ENCODE assay signal across 13 cellular contexts in genomic region chr7:20206104-20206896, GRCh38. TPM values are rescaled to one million over a fixed set of nuclear protein-coding genes. Genes with fewer than 3 reads are reported as not detected.
DNase-seq lines count a peak whose midpoint lies in the region; ATAC-seq and TF ChIP-seq lines count a peak whose summit lies in the region.
"Had no signal": no experiment of that assay in that cellular context is flagged by ENCODE, and none has a peak within 500 bp of the region (broad histone marks: within the 10 kb centered on the region; RNA-seq: fewer than 3 reads in every experiment).

No MANE protein-coding gene starts in this region.

- H3K79me2 ChIP-seq in Karpas-422 (ENCODE audit: low read length), result peaks cover 93% of the 10 kb centered on the region

- no peaks in the 10 kb centered on the region for H3K27me3 Mint-ChIP-seq in Caco-2 (ENCODE audit: insufficient read depth, unreplicated experiment)

- H3K27ac ChIP-seq in Karpas-422 (ENCODE audit: low read length), result peak overlapping the region; percentile 24; the same call in 1 of the 2 replicates
- H3K27ac ChIP-seq in ascending aorta, result no peak overlapping the region
- H3K27ac ChIP-seq: C4-2B, PC-9 had no signal

- no peak overlapping the region for H3K9ac ChIP-seq in Karpas-422 (ENCODE audit: low read length)

- H3K4me3 ChIP-seq in Caco-2 (ENCODE audit: low read depth, low read length), result no peak overlapping the region
- no peak overlapping the region for H3K4me3 ChIP-seq in Karpas-422 (ENCODE audit: low read length)
- no peak overlapping the region for H3K4me3 ChIP-seq in ascending aorta
- H3K4me3 ChIP-seq: GM23338, PC-9 had no signal

- no peaks in the 10 kb centered on the region for H3K27me3 ChIP-seq in Caco-2 (replicated peaks; ENCODE audit: control insufficient read depth, insufficient read depth, low read length)
- no peaks in the 10 kb centered on the region for H3K27me3 ChIP-seq in Karpas-422 (ENCODE audit: low read length)
- H3K27me3 ChIP-seq in ascending aorta, result no peaks in the 10 kb centered on the region

- H3K4me2 ChIP-seq in Karpas-422 (ENCODE audit: low read depth, low read length, poor library complexity, severe bottlenecking), result no peak overlapping the region
- H3K4me2 ChIP-seq: GM23338, PC-9 had no signal

- POLR2A ChIA-PET in Caco-2 (lab: Charles Lee), result no interaction called here

- H3K9me3 Mint-ChIP-seq in Caco-2 (ENCODE audit: unreplicated experiment), result peaks cover 51% of the 10 kb centered on the region

- peak in 1 of 2 experiments; percentile 58 for DNase-seq in Caco-2
- DNase-seq in Karpas-422, result no peak
- DNase-seq in glomerular visceral epithelial cell (ENCODE audit: extremely low spot score), result peak; percentile 21
- peak; percentile 82 for DNase-seq in renal cortical epithelial cell (ENCODE audit: low read depth)
- no peak for DNase-seq in DMS79 treated with DMSO at 0.1 percent for 48 hours (lab: John Stamatoyannopoulos, UW)
- no peak for DNase-seq in ascending aorta (ENCODE audit: low spot score in 2 of 2)
- no peak for DNase-seq in HK-2 (ENCODE audit: unreplicated experiment)
- DNase-seq: DMS79, NCI-H446 had no signal

- no peaks in the 10 kb centered on the region for H4K20me1 ChIP-seq in Karpas-422 (ENCODE audit: insufficient read depth, low read depth, low read length)

- CTCF ChIA-PET in Caco-2 (lab: Charles Lee), result no interaction called here

- intact Hi-C loops in Caco-2 (cut with micrococcal nuclease; ENCODE audit: unreplicated experiment), result no loop called here
- intact Hi-C loops in ascending aorta (cut with DNase I), result no loop called here

- TF ChIP-seq CTCF in Caco-2 (IDR thresholded peaks at IDR 0.05; ENCODE audit: insufficient read depth in 1 of 2, low read depth in 1 of 2, low read length in 1 of 2, severe bottlenecking in 1 of 2, unreplicated experiment in 1 of 2) (no peak), ascending aorta (IDR thresholded peaks at IDR 0.05) (no peak)

- H2AFZ ChIP-seq in Karpas-422 (ENCODE audit: low read length), result no peak overlapping the region
- H2AFZ ChIP-seq: GM23338, PC-9 had no signal

- ATAC-seq in HG03108 (IDR thresholded peaks at IDR 0.05; ENCODE audit: unreplicated experiment), result no peak
- ATAC-seq: GM23338 had no signal

- peak overlapping the region; percentile 1 for H3K4me3 Mint-ChIP-seq in Caco-2 (ENCODE audit: unreplicated experiment)
- H3K4me3 Mint-ChIP-seq: GM23338 had no signal

- peaks cover 79% of the 10 kb centered on the region for H3K36me3 Mint-ChIP-seq in Caco-2 (ENCODE audit: insufficient read depth, unreplicated experiment)

- peak overlapping the region; percentile 71 for H3K27ac Mint-ChIP-seq in Caco-2 (ENCODE audit: unreplicated experiment)
- H3K27ac Mint-ChIP-seq: GM23338 had no signal

- H3K9me2 ChIP-seq in Karpas-422 (replicated peaks; ENCODE audit: insufficient read depth, low read length), result no peaks in the 10 kb centered on the region

- BruUV-seq in Caco-2 (replicated peaks; lab: Mats Ljungman, UMichigan), result no TSS peak

- peaks cover 15% of the 10 kb centered on the region for H3K36me3 ChIP-seq in Caco-2 (ENCODE audit: control insufficient read depth, insufficient read depth, low read length)
- peaks cover 32% of the 10 kb centered on the region for H3K36me3 ChIP-seq in Karpas-422 (ENCODE audit: insufficient read depth, low read length)
- H3K36me3 ChIP-seq in ascending aorta, result no peaks in the 10 kb centered on the region

- H3K4me1 ChIP-seq in Caco-2, result peaks cover 23% of the 10 kb centered on the region
- H3K4me1 ChIP-seq in Karpas-422 (ENCODE audit: low read length), result peaks cover 19% of the 10 kb centered on the region
- H3K4me1 ChIP-seq in ascending aorta, result no peaks in the 10 kb centered on the region

- H3K9me3 ChIP-seq in Caco-2, result peaks cover 31% of the 10 kb centered on the region
- H3K9me3 ChIP-seq in Karpas-422 (ENCODE audit: low read length), result peaks cover 15% of the 10 kb centered on the region
- no peaks in the 10 kb centered on the region for H3K9me3 ChIP-seq in ascending aorta

- H3K4me1 Mint-ChIP-seq in Caco-2 (ENCODE audit: low read depth, unreplicated experiment), result peaks cover 30% of the 10 kb centered on the region

RNA-seq across cellular contexts. Expression of gene MACC1, which starts 10.9 kb away (rescaled TPM):
- total RNA-seq in Caco-2 (2022) (87.7 and 96.7 TPM in 2 replicates), renal cortical epithelial cell (25.4 and 198 TPM in 2 replicates), ascending aorta (not detected)
- 30.4 and 49.9 TPM in 2 replicates for total RNA-seq in Karpas-422 (2014; rRNA removed; shearing (Covaris generic); ENCODE audit: low replicate concordance)

Comparison
In these comparisons a context has a peak if more than half of its experiments do, and no peak if none do; other contexts are left out.
1. DNase-seq: peak in glomerular visceral epithelial cell (single experiment) and renal cortical epithelial cell (single experiment); none in Karpas-422 (single experiment), DMS79 treated with DMSO at 0.1 percent for 48 hours (single experiment), ascending aorta (0 of 2) and HK-2 (single experiment).
2. RNA of gene MACC1, which starts 10.9 kb away (total RNA-seq): 87.7 to 96.7 TPM in Caco-2, 30.4 to 49.9 TPM in Karpas-422 and 25.4 to 198 TPM in renal cortical epithelial cell; not detected in ascending aorta (single experiment); every median in the first group is over 10 times any median in the second.